ENCODE assay signal across 18 cellular contexts in the genomic region with DNA sequence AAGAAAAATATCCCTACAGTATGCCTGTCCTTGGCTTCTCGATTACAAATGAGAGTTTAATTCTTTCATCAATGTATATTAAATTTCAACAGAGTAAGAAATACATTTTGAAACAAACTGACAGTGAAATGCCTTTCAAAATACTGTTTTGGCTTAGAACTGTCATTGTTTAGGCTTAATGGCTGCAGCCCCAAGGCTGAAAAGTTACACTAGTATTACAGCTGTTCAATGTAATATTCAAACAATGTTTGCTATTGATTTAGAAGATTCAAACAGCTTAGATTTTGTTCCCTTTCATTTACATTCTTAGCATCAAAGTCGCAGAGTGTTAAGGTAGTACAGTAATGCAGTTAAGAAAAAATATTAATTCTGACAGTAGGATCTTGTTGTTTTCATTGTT.
DNase-seq lines count a peak whose midpoint lies in the region; ATAC-seq, FAIRE-seq and TF ChIP-seq lines count a peak whose summit lies in the region.
"Had no signal": no experiment of that assay in that cellular context is flagged by ENCODE, and none has a peak within 500 bp of the region (broad histone marks: within the 10 kb centered on the region; RNA-seq: fewer than 3 reads in every experiment).

No MANE protein-coding gene starts in this region.

- H3K4me1 Mint-ChIP-seq in endodermal cell (no peaks in the 10 kb centered on the region), nephron (peaks cover 17% of the 10 kb centered on the region), osteocyte (ENCODE audit: unreplicated experiment) (peaks cover 24% of the 10 kb centered on the region)
- H3K4me1 Mint-ChIP-seq: CD8-positive, alpha-beta memory T cell had no signal

- 80% methylated on average over 1 of the region's 2 CpGs; no CpG with 5 or more reads in 1 of the 2 experiments for WGBS in endodermal cell (ENCODE audit: insufficient coverage in 1 of 2, insufficient read length in 1 of 2), 2 experiments
- WGBS in pancreas, 2 donors: 42 to 56% methylated on average over 2 of the region's 2 CpGs
- WGBS in lower leg skin, 2 donors: 69 to 82% methylated on average over 2 of the region's 2 CpGs

- TF ChIP-seq POLR2A in lower leg skin (IDR thresholded peaks at IDR 0.05): no peak

- H2AFZ ChIP-seq in ACC112 (ENCODE audit: low read length, unreplicated experiment): peak overlapping the region; percentile 39

- H3K27ac Mint-ChIP-seq in endodermal cell (no peak overlapping the region), nephron (peak overlapping the region; percentile 47 to 52 (median 52)), osteocyte (ENCODE audit: unreplicated experiment) (peak overlapping the region; percentile 46)
- H3K27ac Mint-ChIP-seq: CD8-positive, alpha-beta memory T cell; HFFc6 had no signal

- no peaks in the 10 kb centered on the region for H3K9me3 ChIP-seq in endodermal cell (ENCODE audit: control insufficient read depth, low read length)
- no peaks in the 10 kb centered on the region for H3K9me3 ChIP-seq in pancreas
- H3K9me3 ChIP-seq: BLaER1, Caco-2, HAP-1 had no signal

- H3K9ac ChIP-seq in endodermal cell (ENCODE audit: extremely low read depth, low read length, poor library complexity, severe bottlenecking): no peak overlapping the region
- H3K9ac ChIP-seq: BLaER1 had no signal

- ATAC-seq in pancreas (no peak), HG03521 (IDR thresholded peaks at IDR 0.05; ENCODE audit: unreplicated experiment) (no peak)

- H3K27ac ChIP-seq in ACC112 (ENCODE audit: low read depth, low read length) (no peak overlapping the region), endodermal cell (ENCODE audit: low read depth, low read length) (peak overlapping the region; percentile 59), pancreas (no peak overlapping the region)
- H3K27ac ChIP-seq: 22Rv1, BLaER1 had no signal

- no peaks in the 10 kb centered on the region for H3K4me1 ChIP-seq in ACC112 (ENCODE audit: control insufficient read depth, insufficient read depth, low read length, unreplicated experiment)
- H3K4me1 ChIP-seq in endodermal cell (ENCODE audit: control insufficient read depth, insufficient read depth, low read length): no peaks in the 10 kb centered on the region
- no peaks in the 10 kb centered on the region for H3K4me1 ChIP-seq in pancreas
- H3K4me1 ChIP-seq: BLaER1, Caco-2 had no signal

- no peak for TF ChIP-seq CTCF in endodermal cell (conservative IDR thresholded peaks at IDR 0.05)
- TF ChIP-seq CTCF in nephron (IDR thresholded peaks at IDR 0.05; ENCODE audit: unreplicated experiment in 3 of 3): no peak
- TF ChIP-seq CTCF in osteocyte (IDR thresholded peaks at IDR 0.05): no peak
- TF ChIP-seq CTCF in pancreas (IDR thresholded peaks at IDR 0.05): no peak
- no peak for TF ChIP-seq CTCF in lower leg skin (IDR thresholded peaks at IDR 0.05)

- no peak overlapping the region for H3K4me3 Mint-ChIP-seq in endodermal cell
- no peak overlapping the region for H3K4me3 Mint-ChIP-seq in nephron
- H3K4me3 Mint-ChIP-seq in osteocyte (ENCODE audit: unreplicated experiment): no peak overlapping the region
- H3K4me3 Mint-ChIP-seq: CD8-positive, alpha-beta memory T cell; HFFc6 had no signal

- DNase-seq in endodermal cell: no peak
- DNase-seq in osteocyte (ENCODE audit: extremely low spot score, unreplicated experiment): no peak
- DNase-seq in pancreas: no peak
- DNase-seq in lower leg skin (ENCODE audit: low spot score in 2 of 2): no peak
- DNase-seq: AML-193; Caco-2; CD8-positive, alpha-beta memory T cell; DMS53; GF-D8; HFFc6 had no signal

- H3K27me3 ChIP-seq in ACC112 (ENCODE audit: insufficient read depth, low read length) (no peaks in the 10 kb centered on the region), endodermal cell (ENCODE audit: control insufficient read depth, insufficient read depth, low read length, poor library complexity, severe bottlenecking) (no peaks in the 10 kb centered on the region), pancreas (no peaks in the 10 kb centered on the region)
- H3K27me3 ChIP-seq: BLaER1 had no signal

- H3K36me3 Mint-ChIP-seq in endodermal cell (ENCODE audit: low read depth) (no peaks in the 10 kb centered on the region), nephron (ENCODE audit: low read depth) (no peaks in the 10 kb centered on the region), osteocyte (ENCODE audit: unreplicated experiment) (no peaks in the 10 kb centered on the region)
- H3K36me3 Mint-ChIP-seq: CD8-positive, alpha-beta memory T cell had no signal

- H3K27me3 Mint-ChIP-seq in endodermal cell (ENCODE audit: insufficient read depth): no peaks in the 10 kb centered on the region
- no peaks in the 10 kb centered on the region for H3K27me3 Mint-ChIP-seq in nephron (ENCODE audit: low read depth)
- H3K27me3 Mint-ChIP-seq in osteocyte (ENCODE audit: unreplicated experiment): no peaks in the 10 kb centered on the region
- H3K27me3 Mint-ChIP-seq: CD8-positive, alpha-beta memory T cell had no signal

- no peaks in the 10 kb centered on the region for H3K36me3 ChIP-seq in ACC112 (ENCODE audit: insufficient read depth, low read length)
- H3K36me3 ChIP-seq in endodermal cell (ENCODE audit: control insufficient read depth, insufficient read depth, low read length): no peaks in the 10 kb centered on the region
- no peaks in the 10 kb centered on the region for H3K36me3 ChIP-seq in pancreas
- H3K36me3 ChIP-seq: BLaER1, HAP-1 had no signal

- intact Hi-C loops in pancreas (cut with DNase I) (no loop called here), lower leg skin (cut with DNase I; ENCODE audit: low total_unique reads) (no loop called here)

- no peak overlapping the region for H3K4me3 ChIP-seq in ACC112 (ENCODE audit: low read depth, low read length)
- no peak overlapping the region for H3K4me3 ChIP-seq in endodermal cell (ENCODE audit: low read length)
- no peak overlapping the region for H3K4me3 ChIP-seq in pancreas
- H3K4me3 ChIP-seq in lower leg skin (ENCODE audit: low read depth, poor library complexity, severe bottlenecking): no peak overlapping the region
- H3K4me3 ChIP-seq: BLaER1, HAP-1 had no signal

- H3K79me2 ChIP-seq in ACC112 (ENCODE audit: control insufficient read depth, insufficient read depth, low read length, unreplicated experiment): no peaks in the 10 kb centered on the region

- FAIRE-seq in pancreas (lab: Jason Lieb, UNC): no peak
- FAIRE-seq: GM19239, H1 had no signal

- H3K9me3 Mint-ChIP-seq in endodermal cell (no peaks in the 10 kb centered on the region), nephron (no peaks in the 10 kb centered on the region), osteocyte (ENCODE audit: unreplicated experiment) (no peaks in the 10 kb centered on the region)
